In the genomic region with DNA sequence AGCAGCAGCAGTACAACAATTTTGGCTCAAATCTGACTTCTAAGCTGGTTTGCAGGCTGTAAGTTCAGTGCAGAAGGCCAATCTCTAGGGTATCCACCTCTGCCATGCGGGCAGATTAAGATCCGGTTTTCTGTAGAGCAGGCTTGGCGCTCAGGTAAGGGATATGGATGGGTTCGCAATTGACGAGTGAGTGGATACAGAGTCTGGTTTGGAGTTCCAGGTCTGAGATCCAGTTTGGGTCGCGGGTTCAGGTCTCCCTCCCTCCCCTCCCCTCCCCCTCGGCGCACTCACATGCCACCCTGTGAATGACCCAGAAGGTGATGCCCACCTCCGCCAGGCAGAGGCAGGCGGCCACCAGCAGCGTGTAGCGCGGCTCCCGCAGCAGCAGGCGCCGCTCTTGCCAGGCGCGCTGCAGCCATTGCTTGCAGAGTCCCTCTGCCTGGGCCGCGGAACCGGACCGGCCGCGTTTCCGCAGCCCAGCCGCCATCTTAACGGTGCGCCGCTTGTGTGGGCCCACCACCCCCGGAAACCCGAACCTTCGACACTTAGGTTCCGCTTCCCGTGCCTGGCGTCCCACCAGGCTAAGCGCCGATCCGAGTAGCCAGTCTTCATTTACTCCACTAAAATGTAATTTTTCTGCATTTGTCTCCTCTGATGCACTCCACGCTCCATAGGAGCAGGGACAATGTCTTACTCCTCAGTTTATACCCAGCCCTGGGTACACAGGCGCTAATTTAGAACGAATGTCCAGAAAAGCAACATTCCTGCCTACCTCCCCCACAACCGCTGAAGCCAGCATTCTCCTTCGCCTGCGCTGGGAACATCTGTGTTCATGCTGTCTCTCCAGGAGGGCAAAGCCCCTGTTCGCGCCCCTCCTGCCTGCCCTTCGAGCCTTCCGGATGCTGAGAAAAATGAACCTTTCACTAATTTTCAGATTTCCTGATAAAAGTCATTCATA, we compare ENCODE assay signal across 1 cellular context.
TF ChIP-seq lines count a peak whose summit lies in the region.

A gene (minus strand): TSS at position 509 of the 958 bp plus-strand sequence. CDS start 22 bp downstream, at position 487.

TF ChIP-seq in HepG2, 621 proteins besides CTCF, POLR2A, EP300 and RAD21 (continued from another document and continues in another):
- TF ChIP-seq, protein P1, sequence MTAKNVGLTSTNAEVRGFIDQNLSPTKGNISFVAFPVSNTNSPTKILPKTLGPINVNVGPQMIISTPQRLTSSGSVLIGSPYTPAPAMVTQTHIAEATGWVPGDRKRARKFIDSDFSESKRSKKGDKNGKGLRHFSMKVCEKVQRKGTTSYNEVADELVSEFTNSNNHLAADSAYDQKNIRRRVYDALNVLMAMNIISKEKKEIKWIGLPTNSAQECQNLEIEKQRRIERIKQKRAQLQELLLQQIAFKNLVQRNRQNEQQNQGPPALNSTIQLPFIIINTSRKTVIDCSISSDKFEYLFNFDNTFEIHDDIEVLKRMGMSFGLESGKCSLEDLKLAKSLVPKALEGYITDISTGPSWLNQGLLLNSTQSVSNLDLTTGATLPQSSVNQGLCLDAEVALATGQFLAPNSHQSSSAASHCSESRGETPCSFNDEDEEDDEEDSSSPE (CRISPR knock-in tag; IDR thresholded peaks at IDR 0.05) = peak; percentile 42
- TF ChIP-seq, protein P2, sequence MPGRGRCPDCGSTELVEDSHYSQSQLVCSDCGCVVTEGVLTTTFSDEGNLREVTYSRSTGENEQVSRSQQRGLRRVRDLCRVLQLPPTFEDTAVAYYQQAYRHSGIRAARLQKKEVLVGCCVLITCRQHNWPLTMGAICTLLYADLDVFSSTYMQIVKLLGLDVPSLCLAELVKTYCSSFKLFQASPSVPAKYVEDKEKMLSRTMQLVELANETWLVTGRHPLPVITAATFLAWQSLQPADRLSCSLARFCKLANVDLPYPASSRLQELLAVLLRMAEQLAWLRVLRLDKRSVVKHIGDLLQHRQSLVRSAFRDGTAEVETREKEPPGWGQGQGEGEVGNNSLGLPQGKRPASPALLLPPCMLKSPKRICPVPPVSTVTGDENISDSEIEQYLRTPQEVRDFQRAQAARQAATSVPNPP (CRISPR knock-in tag; IDR thresholded peaks at IDR 0.05) = 0 out of 2 replicates have a peak, but pooled peaks have one; percentile 57
- TF ChIP-seq ZNF614 (CRISPR knock-in tag; IDR thresholded peaks at IDR 0.05; ENCODE audit: borderline replicate concordance) = no peak
- TF ChIP-seq JUN (CRISPR knock-in tag; IDR thresholded peaks at IDR 0.05) = no peak
- TF ChIP-seq HIVEP1 (CRISPR knock-in tag; IDR thresholded peaks at IDR 0.05) = peak; percentile 26; the same call in 1 of the 2 replicates
- peak; percentile 93 for TF ChIP-seq HOXD1 (CRISPR knock-in tag; IDR thresholded peaks at IDR 0.05)
- no peak for TF ChIP-seq ZNF782 (CRISPR knock-in tag; IDR thresholded peaks at IDR 0.05; ENCODE audit: borderline replicate concordance)
- no peak for TF ChIP-seq MBD4 (IDR thresholded peaks at IDR 0.05; ENCODE audit: borderline replicate concordance, low read length)
- 0 out of 2 replicates have a peak, but pooled peaks have one; percentile 36 for TF ChIP-seq ZNF543 (CRISPR knock-in tag; IDR thresholded peaks at IDR 0.05)
- no peak for TF ChIP-seq FOXC1 (CRISPR knock-in tag; IDR thresholded peaks at IDR 0.05; ENCODE audit: borderline replicate concordance)
- TF ChIP-seq KDM5A (IDR thresholded peaks at IDR 0.05; ENCODE audit: borderline replicate concordance, low read length) = peak; percentile 91
- TF ChIP-seq ZNF451 (CRISPR knock-in tag; IDR thresholded peaks at IDR 0.05) = no peak
- TF ChIP-seq HMG20A (CRISPR knock-in tag; IDR thresholded peaks at IDR 0.05; ENCODE audit: borderline replicate concordance) = 0 out of 2 replicates have a peak, but pooled peaks have one; percentile 7
- no peak for TF ChIP-seq PRPF4 (IDR thresholded peaks at IDR 0.05; ENCODE audit: low read depth, low read length, poor library complexity, severe bottlenecking)
- 0 out of 2 replicates have a peak, but pooled peaks have one; percentile 53 for TF ChIP-seq ZNF761 (CRISPR knock-in tag; conservative IDR thresholded peaks at IDR 0.05)
- TF ChIP-seq JUNB (CRISPR knock-in tag; IDR thresholded peaks at IDR 0.05; ENCODE audit: borderline replicate concordance) = no peak
- TF ChIP-seq, protein P3, sequence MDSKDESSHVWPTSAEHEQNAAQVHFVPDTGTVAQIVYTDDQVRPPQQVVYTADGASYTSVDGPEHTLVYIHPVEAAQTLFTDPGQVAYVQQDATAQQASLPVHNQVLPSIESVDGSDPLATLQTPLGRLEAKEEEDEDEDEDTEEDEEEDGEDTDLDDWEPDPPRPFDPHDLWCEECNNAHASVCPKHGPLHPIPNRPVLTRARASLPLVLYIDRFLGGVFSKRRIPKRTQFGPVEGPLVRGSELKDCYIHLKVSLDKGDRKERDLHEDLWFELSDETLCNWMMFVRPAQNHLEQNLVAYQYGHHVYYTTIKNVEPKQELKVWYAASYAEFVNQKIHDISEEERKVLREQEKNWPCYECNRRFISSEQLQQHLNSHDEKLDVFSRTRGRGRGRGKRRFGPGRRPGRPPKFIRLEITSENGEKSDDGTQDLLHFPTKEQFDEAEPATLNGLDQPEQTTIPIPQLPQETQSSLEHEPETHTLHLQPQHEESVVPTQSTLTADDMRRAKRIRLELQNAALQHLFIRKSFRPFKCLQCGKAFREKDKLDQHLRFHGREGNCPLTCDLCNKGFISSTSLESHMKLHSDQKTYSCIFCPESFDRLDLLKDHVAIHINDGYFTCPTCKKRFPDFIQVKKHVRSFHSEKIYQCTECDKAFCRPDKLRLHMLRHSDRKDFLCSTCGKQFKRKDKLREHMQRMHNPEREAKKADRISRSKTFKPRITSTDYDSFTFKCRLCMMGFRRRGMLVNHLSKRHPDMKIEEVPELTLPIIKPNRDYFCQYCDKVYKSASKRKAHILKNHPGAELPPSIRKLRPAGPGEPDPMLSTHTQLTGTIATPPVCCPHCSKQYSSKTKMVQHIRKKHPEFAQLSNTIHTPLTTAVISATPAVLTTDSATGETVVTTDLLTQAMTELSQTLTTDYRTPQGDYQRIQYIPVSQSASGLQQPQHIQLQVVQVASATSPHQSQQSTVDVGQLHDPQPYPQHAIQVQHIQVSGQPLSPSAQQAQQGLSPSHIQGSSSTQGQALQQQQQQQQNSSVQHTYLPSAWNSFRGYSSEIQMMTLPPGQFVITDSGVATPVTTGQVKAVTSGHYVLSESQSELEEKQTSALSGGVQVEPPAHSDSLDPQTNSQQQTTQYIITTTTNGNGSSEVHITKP (CRISPR knock-in tag; IDR thresholded peaks at IDR 0.05; ENCODE audit: low read depth) = no peak
- TF ChIP-seq, protein P4, sequence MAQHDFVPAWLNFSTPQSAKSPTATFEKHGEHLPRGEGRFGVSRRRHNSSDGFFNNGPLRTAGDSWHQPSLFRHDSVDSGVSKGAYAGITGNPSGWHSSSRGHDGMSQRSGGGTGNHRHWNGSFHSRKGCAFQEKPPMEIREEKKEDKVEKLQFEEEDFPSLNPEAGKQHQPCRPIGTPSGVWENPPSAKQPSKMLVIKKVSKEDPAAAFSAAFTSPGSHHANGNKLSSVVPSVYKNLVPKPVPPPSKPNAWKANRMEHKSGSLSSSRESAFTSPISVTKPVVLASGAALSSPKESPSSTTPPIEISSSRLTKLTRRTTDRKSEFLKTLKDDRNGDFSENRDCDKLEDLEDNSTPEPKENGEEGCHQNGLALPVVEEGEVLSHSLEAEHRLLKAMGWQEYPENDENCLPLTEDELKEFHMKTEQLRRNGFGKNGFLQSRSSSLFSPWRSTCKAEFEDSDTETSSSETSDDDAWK (CRISPR knock-in tag; IDR thresholded peaks at IDR 0.05) = no peak
- TF ChIP-seq, protein P5, sequence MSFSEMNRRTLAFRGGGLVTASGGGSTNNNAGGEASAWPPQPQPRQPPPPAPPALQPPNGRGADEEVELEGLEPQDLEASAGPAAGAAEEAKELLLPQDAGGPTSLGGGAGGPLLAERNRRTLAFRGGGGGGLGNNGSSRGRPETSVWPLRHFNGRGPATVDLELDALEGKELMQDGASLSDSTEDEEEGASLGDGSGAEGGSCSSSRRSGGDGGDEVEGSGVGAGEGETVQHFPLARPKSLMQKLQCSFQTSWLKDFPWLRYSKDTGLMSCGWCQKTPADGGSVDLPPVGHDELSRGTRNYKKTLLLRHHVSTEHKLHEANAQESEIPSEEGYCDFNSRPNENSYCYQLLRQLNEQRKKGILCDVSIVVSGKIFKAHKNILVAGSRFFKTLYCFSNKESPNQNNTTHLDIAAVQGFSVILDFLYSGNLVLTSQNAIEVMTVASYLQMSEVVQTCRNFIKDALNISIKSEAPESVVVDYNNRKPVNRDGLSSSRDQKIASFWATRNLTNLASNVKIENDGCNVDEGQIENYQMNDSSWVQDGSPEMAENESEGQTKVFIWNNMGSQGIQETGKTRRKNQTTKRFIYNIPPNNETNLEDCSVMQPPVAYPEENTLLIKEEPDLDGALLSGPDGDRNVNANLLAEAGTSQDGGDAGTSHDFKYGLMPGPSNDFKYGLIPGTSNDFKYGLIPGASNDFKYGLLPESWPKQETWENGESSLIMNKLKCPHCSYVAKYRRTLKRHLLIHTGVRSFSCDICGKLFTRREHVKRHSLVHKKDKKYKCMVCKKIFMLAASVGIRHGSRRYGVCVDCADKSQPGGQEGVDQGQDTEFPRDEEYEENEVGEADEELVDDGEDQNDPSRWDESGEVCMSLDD (CRISPR knock-in tag; IDR thresholded peaks at IDR 0.05; ENCODE audit: borderline replicate concordance) = no peak
- TF ChIP-seq, protein P6, sequence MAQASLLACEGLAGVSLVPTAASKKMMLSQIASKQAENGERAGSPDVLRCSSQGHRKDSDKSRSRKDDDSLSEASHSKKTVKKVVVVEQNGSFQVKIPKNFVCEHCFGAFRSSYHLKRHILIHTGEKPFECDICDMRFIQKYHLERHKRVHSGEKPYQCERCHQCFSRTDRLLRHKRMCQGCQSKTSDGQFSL (CRISPR knock-in tag; IDR thresholded peaks at IDR 0.05) = peak; percentile 56
- TF ChIP-seq ARNT2 (CRISPR knock-in tag; IDR thresholded peaks at IDR 0.05; ENCODE audit: low read depth) = peak; percentile 87; the same call in 1 of the 2 replicates
- no peak for TF ChIP-seq SOX13 (IDR thresholded peaks at IDR 0.05)
- peak in 1 of 2 experiments; percentile 22; a peak in 1 of 4 replicates for TF ChIP-seq SOX13 (CRISPR knock-in tag; conservative IDR thresholded peaks at IDR 0.05 in 1 of 2, IDR thresholded peaks at IDR 0.05 in 1 of 2)
- TF ChIP-seq, protein P7, sequence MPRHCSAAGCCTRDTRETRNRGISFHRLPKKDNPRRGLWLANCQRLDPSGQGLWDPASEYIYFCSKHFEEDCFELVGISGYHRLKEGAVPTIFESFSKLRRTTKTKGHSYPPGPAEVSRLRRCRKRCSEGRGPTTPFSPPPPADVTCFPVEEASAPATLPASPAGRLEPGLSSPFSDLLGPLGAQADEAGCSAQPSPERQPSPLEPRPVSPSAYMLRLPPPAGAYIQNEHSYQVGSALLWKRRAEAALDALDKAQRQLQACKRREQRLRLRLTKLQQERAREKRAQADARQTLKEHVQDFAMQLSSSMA (CRISPR knock-in tag; IDR thresholded peaks at IDR 0.05) = peak; percentile 67; the same call in 1 of the 2 replicates
- TF ChIP-seq, protein P8, sequence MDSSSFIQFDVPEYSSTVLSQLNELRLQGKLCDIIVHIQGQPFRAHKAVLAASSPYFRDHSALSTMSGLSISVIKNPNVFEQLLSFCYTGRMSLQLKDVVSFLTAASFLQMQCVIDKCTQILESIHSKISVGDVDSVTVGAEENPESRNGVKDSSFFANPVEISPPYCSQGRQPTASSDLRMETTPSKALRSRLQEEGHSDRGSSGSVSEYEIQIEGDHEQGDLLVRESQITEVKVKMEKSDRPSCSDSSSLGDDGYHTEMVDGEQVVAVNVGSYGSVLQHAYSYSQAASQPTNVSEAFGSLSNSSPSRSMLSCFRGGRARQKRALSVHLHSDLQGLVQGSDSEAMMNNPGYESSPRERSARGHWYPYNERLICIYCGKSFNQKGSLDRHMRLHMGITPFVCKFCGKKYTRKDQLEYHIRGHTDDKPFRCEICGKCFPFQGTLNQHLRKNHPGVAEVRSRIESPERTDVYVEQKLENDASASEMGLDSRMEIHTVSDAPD (CRISPR knock-in tag; IDR thresholded peaks at IDR 0.05) = 0 out of 2 replicates have a peak, but pooled peaks have one; percentile 68
- TF ChIP-seq ZZZ3 (CRISPR knock-in tag; IDR thresholded peaks at IDR 0.05; ENCODE audit: borderline replicate concordance) = peak; percentile 71; the same call in 1 of the 2 replicates
- TF ChIP-seq NCOA1 (CRISPR knock-in tag; IDR thresholded peaks at IDR 0.05) = no peak
- TF ChIP-seq IKZF1 (IDR thresholded peaks at IDR 0.05) = no peak
- TF ChIP-seq, protein P9, sequence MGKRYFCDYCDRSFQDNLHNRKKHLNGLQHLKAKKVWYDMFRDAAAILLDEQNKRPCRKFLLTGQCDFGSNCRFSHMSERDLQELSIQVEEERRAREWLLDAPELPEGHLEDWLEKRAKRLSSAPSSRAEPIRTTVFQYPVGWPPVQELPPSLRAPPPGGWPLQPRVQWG (CRISPR knock-in tag; IDR thresholded peaks at IDR 0.05; ENCODE audit: borderline replicate concordance, low read depth) = no peak
- no peak for TF ChIP-seq FOXP1 (IDR thresholded peaks at IDR 0.05)
- TF ChIP-seq FOXP1 (CRISPR knock-in tag; IDR thresholded peaks at IDR 0.05) = 0 out of 2 replicates have a peak, but pooled peaks have one; percentile 5
- TF ChIP-seq PCBP2 (optimal IDR thresholded peaks at IDR 0.05; ENCODE audit: low read depth, low read length, poor library complexity, severe bottlenecking) = no peak
- no peak for TF ChIP-seq ZNF232 (CRISPR knock-in tag; IDR thresholded peaks at IDR 0.05; ENCODE audit: borderline replicate concordance)
